Comparison of ENCODE assay signal across 8 cellular contexts in genomic region chr2:205775091-205775876, GRCh38.
DNase-seq lines count a peak whose midpoint lies in the region; ATAC-seq and TF ChIP-seq lines count a peak whose summit lies in the region.
"Had no signal": no experiment of that assay in that cellular context is flagged by ENCODE, and none has a peak within 500 bp of the region (broad histone marks: within the 10 kb centered on the region; RNA-seq: fewer than 3 reads in every experiment).

No MANE protein-coding gene starts in this region.

- DNase-seq in NCI-H774 (lab: John Stamatoyannopoulos, UW) (peak; percentile 52), fibroblast of mammary gland (ENCODE audit: low read depth) (peak; percentile 26), HCEC 1CT (no peak), 8988T (no peak)

- H3K9ac ChIP-seq in stomach smooth muscle (ENCODE audit: low read length in 2 of 2), result no peak overlapping the region

- H3K4me3 ChIP-seq in fibroblast of mammary gland (ENCODE audit: control insufficient read depth, low read depth, low read length) (no peak overlapping the region), stomach smooth muscle (ENCODE audit: low read length in 2 of 2) (no peak overlapping the region)
- H3K4me3 ChIP-seq: pancreas had no signal

- ATAC-seq in HG02642 (IDR thresholded peaks at IDR 0.05; ENCODE audit: poor library complexity, unreplicated experiment) (peak; percentile 22), HG02885 (IDR thresholded peaks at IDR 0.05; ENCODE audit: poor library complexity, unreplicated experiment) (no peak)

- peak overlapping the region; percentile 97 for H3K27ac ChIP-seq in stomach smooth muscle (ENCODE audit: low read length)
- H3K27ac ChIP-seq: pancreas had no signal

- H3K9me3 ChIP-seq in stomach smooth muscle (ENCODE audit: control insufficient read depth in 2 of 2, low read length in 2 of 2), result no peaks in the 10 kb centered on the region
- H3K9me3 ChIP-seq: pancreas had no signal

- H3K4me1 ChIP-seq in stomach smooth muscle (ENCODE audit: control insufficient read depth, insufficient read depth, low read length), result peaks cover 67% of the 10 kb centered on the region
- H3K4me1 ChIP-seq: pancreas had no signal

- H3K36me3 ChIP-seq in stomach smooth muscle (ENCODE audit: control insufficient read depth in 2 of 2, insufficient read depth in 2 of 2, low read length in 2 of 2), result peaks cover 15 to 19% of the 10 kb centered on the region in 2 donors
- H3K36me3 ChIP-seq: pancreas had no signal

- H3K27me3 ChIP-seq in stomach smooth muscle (ENCODE audit: control insufficient read depth in 1 of 2, insufficient read depth in 2 of 2, low read length in 2 of 2), result no peaks in the 10 kb centered on the region
- H3K27me3 ChIP-seq: pancreas had no signal

- no peak for TF ChIP-seq CTCF in fibroblast of mammary gland (conservative IDR thresholded peaks at IDR 0.05; ENCODE audit: control insufficient read depth, insufficient read depth, low read depth, low read length)

Comparison
In these comparisons a context has a peak if more than half of its experiments do, and no peak if none do; other contexts are left out.
1. DNase-seq: peak in NCI-H774 (single experiment) and fibroblast of mammary gland (single experiment); none in HCEC 1CT (single experiment) and 8988T (single experiment).